Comparison of ENCODE assay signal across 35 cellular contexts in genomic region chr9:2448193-2448738, GRCh38.
"Had no signal": no experiment of that assay in that cellular context is flagged by ENCODE, and none has a peak within 500 bp of the region (broad histone marks: within the 10 kb centered on the region; RNA-seq: fewer than 3 reads in every experiment).

No MANE protein-coding gene starts in this region.

- H3K9me3 ChIP-seq: adrenal gland, body of pancreas, breast epithelium had no signal

- H3K4me3 ChIP-seq: adrenal gland, body of pancreas, breast epithelium had no signal

- H3K36me3 ChIP-seq: adrenal gland, brain microvascular endothelial cell, breast epithelium, WERI-Rb-1 had no signal

- H3K4me1 ChIP-seq: adrenal gland, breast epithelium had no signal

- ATAC-seq: activated CD4-positive, alpha-beta T cell treated with anti-CD3 and anti-CD28 coated beads for 36 hours; activated CD4-positive, CD25-positive, alpha-beta regulatory T cell treated with anti-CD3 and anti-CD28 coated beads, Interleukin-2, amount 50 U/mL, for 24 hours; activated CD8-positive, alpha-beta T cell treated with anti-CD3 and anti-CD28 coated beads for 36 hours; activated naive CD4-positive, alpha-beta T cell treated with anti-CD3 and anti-CD28 coated beads, Interleukin-2, amount 50 U/mL, for 72 hours; activated T-cell treated with anti-CD3 and anti-CD28 coated beads, Interleukin-2, amount 50 U/mL, for 4 hours; activated T-cell treated with anti-CD3 and anti-CD28 coated beads, Interleukin-2, amount 50 U/mL, for 72 hours; activated T-helper 17 cell treated with anti-CD3 and anti-CD28 coated beads, Interleukin-2, amount 50 U/mL, for 72 hours; body of pancreas; WTC11 had no signal

- H3K27ac ChIP-seq: adrenal gland, body of pancreas, brain microvascular endothelial cell, breast epithelium, WERI-Rb-1 had no signal

- H3K27me3 ChIP-seq: adrenal gland, body of pancreas, brain microvascular endothelial cell, breast epithelium had no signal

- DNase-seq: activated CD4-positive, alpha-beta memory T cell treated with anti-CD3 and anti-CD28 coated beads for 36 hours; activated CD4-positive, alpha-beta T cell treated with anti-CD3 and anti-CD28 coated beads for 1 hour; activated CD4-positive, alpha-beta T cell treated with anti-CD3 and anti-CD28 coated beads for 36 hours; activated CD4-positive, alpha-beta T cell treated with anti-CD3 and anti-CD28 coated beads for 48 hours; activated CD4-positive, alpha-beta T cell treated with anti-CD3 and anti-CD28 coated beads, Interleukin-2, amount 10 ng/mL, durations not matched to agents 7 days and 5 days; activated CD4-positive, alpha-beta T cell treated with anti-CD3 and anti-CD28 coated beads, Interleukin-2, amount 50 U/mL, for 4 hours; activated CD4-positive, CD25-positive, alpha-beta regulatory T cell; activated CD8-positive, alpha-beta memory T cell treated with anti-CD3 and anti-CD28 coated beads, Interleukin-2, amount 50 U/mL, for 4 hours; activated CD8-positive, alpha-beta T cell treated with anti-CD3 and anti-CD28 coated beads for 36 hours; activated effector memory CD4-positive, alpha-beta T cell treated with anti-CD3 and anti-CD28 coated beads, Interleukin-2, amount 50 U/mL, for 16 hours; activated gamma-delta T cell treated with Interleukin-2 at 50 U/mL for 16 hours; activated naive CD4-positive, alpha-beta T cell; activated naive CD4-positive, alpha-beta T cell treated with anti-CD3 and anti-CD28 coated beads for 36 hours; activated naive CD4-positive, alpha-beta T cell treated with anti-CD3 and anti-CD28 coated beads, Interleukin-2, amount 50 U/mL, for 16 hours; activated naive CD8-positive, alpha-beta T cell treated with anti-CD3 and anti-CD28 coated beads for 36 hours; activated T-cell treated with anti-CD3 and anti-CD28 coated beads for 4 hours; activated T-cell treated with anti-CD3 and anti-CD28 coated beads, Interleukin-2, amount 50 U/mL, for 1 hour; activated T-cell treated with anti-CD3 and anti-CD28 coated beads, Interleukin-2, amount 50 U/mL, for 4 hours; activated T-cell treated with anti-CD3 and anti-CD28 coated beads, Interleukin-2, amount 50 U/mL, for 72 hours; adrenal gland; amniotic stem cell; aorta; body of pancreas; brain microvascular endothelial cell; central memory CD4-positive, alpha-beta T cell; SW 1271; T-helper 1 cell; T-helper 2 cell; T-helper 9 cell; WERI-Rb-1 had no signal
